8 cellular contexts compared by ENCODE assay signal in genomic region chr9:83334320-83334719, GRCh38.
DNase-seq lines count a peak whose midpoint lies in the region; ATAC-seq and TF ChIP-seq lines count a peak whose summit lies in the region.

No MANE protein-coding gene starts in this region.

- DNase-seq in GM10266 (ENCODE audit: extremely low spot score) (peak; percentile 48), NCI-H2171 treated with DMSO at 0.1 percent for 48 hours (lab: John Stamatoyannopoulos, UW) (peak; percentile 81), cerebellar cortex (ENCODE audit: low spot score) (peak; percentile 64), left kidney (ENCODE audit: low read depth, low spot score) (peak; percentile 85)
- DNase-seq in activated CD4-positive, CD25-positive, alpha-beta regulatory T cell treated with anti-CD3 and anti-CD28 coated beads, Interleukin-2, amount 50 U/mL, for 72 hours, result peak; percentile 71
- DNase-seq in stimulated activated CD4-positive, alpha-beta T cell treated with anti-CD3 and anti-CD28 coated beads, Interleukin-4, amount 100 ng/mL, for 24 hours, result peak; percentile 71

- ATAC-seq in HG02885 (IDR thresholded peaks at IDR 0.05; ENCODE audit: poor library complexity, unreplicated experiment) (peak; percentile 87), HG02571 (IDR thresholded peaks at IDR 0.05; ENCODE audit: unreplicated experiment) (no peak)

- TF ChIP-seq CTCF in GM10266 (IDR thresholded peaks at IDR 0.05; ENCODE audit: control insufficient read depth, insufficient read depth, low read depth, missing control alignments), result peak; percentile 86
